8 cellular contexts compared by ENCODE assay signal in the genomic region with DNA sequence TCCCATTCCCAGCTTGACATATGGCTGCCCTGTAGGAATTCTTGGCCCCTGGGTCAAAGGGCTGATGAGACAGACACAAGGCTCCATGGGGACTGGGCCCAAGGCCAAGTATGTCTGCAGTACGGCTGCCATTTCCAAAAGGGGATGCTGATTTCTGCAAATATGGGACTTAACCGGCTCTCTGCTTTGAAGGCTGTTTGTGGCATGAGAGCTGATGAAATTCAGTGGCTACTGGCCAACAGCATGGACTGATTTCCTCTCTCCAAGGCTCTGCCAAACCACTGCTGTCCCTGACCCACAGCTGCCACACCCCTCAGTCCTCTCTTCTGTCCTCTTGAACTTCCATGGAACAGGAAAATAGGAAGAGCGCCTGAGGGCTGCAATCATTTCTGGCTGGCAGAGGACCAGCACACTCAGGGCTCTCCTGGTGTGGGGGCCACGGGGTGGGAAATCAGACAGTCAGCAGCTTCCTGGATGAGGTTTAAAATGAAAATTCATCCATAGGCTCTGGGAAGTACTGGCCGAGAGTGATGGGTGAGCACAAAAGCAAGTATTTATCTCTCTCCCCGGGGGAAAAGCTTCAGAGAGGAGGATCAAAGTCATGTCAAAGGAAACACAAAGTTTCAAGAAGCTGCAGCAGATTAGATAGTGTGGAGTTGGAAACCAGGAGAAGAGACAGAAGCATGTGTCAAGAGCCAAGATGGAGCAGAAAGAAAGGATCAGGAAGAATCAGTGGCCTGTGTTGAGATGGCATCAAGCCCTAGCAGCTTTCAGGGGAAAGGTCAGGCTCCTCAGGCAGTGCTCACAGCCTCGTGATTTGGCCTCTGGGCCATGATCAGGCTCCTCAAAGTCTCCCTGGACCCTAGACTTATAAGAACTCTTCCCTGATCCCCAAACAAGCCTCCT.
A peak's percentile ranks its signal among the peaks of the same experiment; 100 is the strongest.
DNase-seq lines count a peak whose midpoint lies in the region; ATAC-seq and TF ChIP-seq lines count a peak whose summit lies in the region.

No MANE protein-coding gene starts in this region.

- no peak for ATAC-seq in HG02970 (IDR thresholded peaks at IDR 0.05; ENCODE audit: low FRiP score, unreplicated experiment)

- no peak overlapping the region for H3K27ac Mint-ChIP-seq in activated CD4-positive, alpha-beta T cell treated with anti-CD3 and anti-CD28 coated beads, Interleukin-2, amount 10 ng/mL, durations not matched to agents 24 days and 14 days

- TF ChIP-seq CTCF in fibroblast of the aortic adventitia (IDR thresholded peaks at IDR 0.05; ENCODE audit: insufficient read depth, low read length), result no peak

- no peak overlapping the region for H3K4me3 Mint-ChIP-seq in activated CD4-positive, alpha-beta T cell treated with anti-CD3 and anti-CD28 coated beads, Interleukin-2, amount 10 ng/mL, durations not matched to agents 24 days and 14 days

- H3K4me3 ChIP-seq in fibroblast of the aortic adventitia (ENCODE audit: low read depth, low read length), result peak overlapping the region; percentile 18

- in situ Hi-C loops in SK-MEL-5 (cut with HindIII; ENCODE audit: low pct_unique_long_range_greater_than_20kb, low sequenced_read_pairs), result no loop called here

- peaks cover 12% of the 10 kb centered on the region for H3K36me3 Mint-ChIP-seq in activated CD4-positive, alpha-beta T cell treated with anti-CD3 and anti-CD28 coated beads, Interleukin-2, amount 10 ng/mL, durations not matched to agents 24 days and 14 days (ENCODE audit: low read depth)

- intact Hi-C loops in activated CD4-positive, alpha-beta T cell treated with anti-CD3 and anti-CD28 coated beads, Interleukin-2, amount 10 ng/mL, durations not matched to agents 24 days and 14 days (cut with micrococcal nuclease), result no loop called here

- H3K9me3 Mint-ChIP-seq in activated CD4-positive, alpha-beta T cell treated with anti-CD3 and anti-CD28 coated beads, Interleukin-2, amount 10 ng/mL, durations not matched to agents 24 days and 14 days, result no peaks in the 10 kb centered on the region

- H3K27me3 Mint-ChIP-seq in activated CD4-positive, alpha-beta T cell treated with anti-CD3 and anti-CD28 coated beads, Interleukin-2, amount 10 ng/mL, durations not matched to agents 24 days and 14 days, result no peaks in the 10 kb centered on the region

- peak; percentile 36 for DNase-seq in GOT3 (lab: John Stamatoyannopoulos, UW)
- DNase-seq in SK-MEL-5 (ENCODE audit: low read depth, low spot score), result peak; percentile 76
- DNase-seq in fibroblast of the aortic adventitia (ENCODE audit: low read depth), result peak; percentile 98
- DNase-seq in pulmonary artery endothelial cell (ENCODE audit: low read depth, low spot score), result peak; percentile 84
- DNase-seq in NCI-H2171 treated with DMSO at 0.1 percent for 48 hours (lab: John Stamatoyannopoulos, UW), result no peak
- no peak for DNase-seq in activated CD4-positive, alpha-beta T cell treated with anti-CD3 and anti-CD28 coated beads, Interleukin-2, amount 10 ng/mL, durations not matched to agents 24 days and 14 days
- DNase-seq in NCI-H187 (lab: John Stamatoyannopoulos, UW), result no peak

- peaks cover 2% of the 10 kb centered on the region for H3K4me1 Mint-ChIP-seq in activated CD4-positive, alpha-beta T cell treated with anti-CD3 and anti-CD28 coated beads, Interleukin-2, amount 10 ng/mL, durations not matched to agents 24 days and 14 days

Comparison
In these comparisons a context has a peak if more than half of its experiments do, and no peak if none do; other contexts are left out.
1. DNase-seq: peak in GOT3 (single experiment), SK-MEL-5 (single experiment), fibroblast of the aortic adventitia (single experiment) and pulmonary artery endothelial cell (single experiment); none in NCI-H2171 treated with DMSO at 0.1 percent for 48 hours (single experiment), activated CD4-positive, alpha-beta T cell treated with anti-CD3 and anti-CD28 coated beads, Interleukin-2, amount 10 ng/mL, durations not matched to agents 24 days and 14 days (single experiment) and NCI-H187 (0 of 2).